1 cellular context compared by ENCODE assay signal in the genomic region with DNA sequence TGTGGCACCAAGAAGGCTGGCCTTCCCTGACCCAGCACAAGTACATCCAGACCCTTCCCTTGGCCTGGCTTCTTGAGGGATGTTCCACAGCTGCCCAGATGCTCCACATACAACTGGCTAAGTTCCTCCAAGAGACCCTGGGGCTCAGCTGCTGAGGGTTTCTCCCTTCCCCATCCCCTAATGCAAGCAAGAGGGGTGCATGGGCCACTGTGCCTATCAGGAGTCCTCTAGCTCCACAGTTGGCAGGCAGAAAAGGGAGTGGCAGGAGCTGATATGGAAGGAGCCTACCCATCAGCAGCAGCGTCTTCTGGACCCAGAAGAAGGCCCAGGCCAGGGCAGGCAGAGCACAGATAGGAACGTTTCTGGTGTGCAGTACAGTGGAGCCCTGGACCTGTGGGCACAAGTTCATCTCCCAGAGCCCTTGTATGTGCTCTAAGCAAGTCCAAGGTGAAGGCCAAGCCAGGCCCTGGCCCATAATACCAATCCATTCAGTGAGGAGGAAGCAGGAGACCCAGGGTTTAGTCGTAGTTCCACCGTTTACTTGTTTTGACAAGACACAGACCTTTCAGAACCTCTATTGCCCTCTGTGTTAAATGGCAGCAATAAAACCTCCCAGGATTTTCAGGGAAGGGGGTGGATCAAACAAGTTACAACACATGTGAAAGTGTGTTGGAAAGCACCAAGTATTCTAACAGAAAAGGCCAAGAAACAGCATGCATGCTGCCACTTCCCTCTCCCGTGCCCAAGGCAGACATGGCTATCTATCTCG.
TF ChIP-seq lines count a peak whose summit lies in the region.

No MANE protein-coding gene starts in this region.

TF ChIP-seq in H1, 55 proteins besides CTCF, POLR2A, EP300 and RAD21:
- TF ChIP-seq PHF8 (conservative IDR thresholded peaks at IDR 0.05; ENCODE audit: low read depth, low read length) (no peak), TAF1 (IDR thresholded peaks at IDR 0.05; ENCODE audit: low read depth, low read length) (no peak), NRF1 (IDR thresholded peaks at IDR 0.05; ENCODE audit: low read depth, low read length) (no peak), SAP30 (IDR thresholded peaks at IDR 0.05; ENCODE audit: insufficient read depth, insufficient replicate concordance, low read length) (no peak), GTF2F1 (IDR thresholded peaks at IDR 0.05; ENCODE audit: borderline replicate concordance, low read depth, low read length) (no peak), CHD2 (IDR thresholded peaks at IDR 0.05; ENCODE audit: low read length) (no peak), SP1 (IDR thresholded peaks at IDR 0.05; ENCODE audit: low read depth, low read length) (no peak), CEBPB (IDR thresholded peaks at IDR 0.05; ENCODE audit: low read depth, low read length) (no peak), KDM4A (IDR thresholded peaks at IDR 0.05; ENCODE audit: low read depth, low read length, severe bottlenecking) (no peak), EGR1 (IDR thresholded peaks at IDR 0.05; ENCODE audit: borderline replicate concordance, low read depth, low read length) (no peak), MAFK (IDR thresholded peaks at IDR 0.05; ENCODE audit: low read depth, low read length) (no peak), HDAC6 (IDR thresholded peaks at IDR 0.05; ENCODE audit: low read depth, low read length) (no peak), SUZ12 (IDR thresholded peaks at IDR 0.05; ENCODE audit: low read length) (no peak)
- TF ChIP-seq, protein P1, sequence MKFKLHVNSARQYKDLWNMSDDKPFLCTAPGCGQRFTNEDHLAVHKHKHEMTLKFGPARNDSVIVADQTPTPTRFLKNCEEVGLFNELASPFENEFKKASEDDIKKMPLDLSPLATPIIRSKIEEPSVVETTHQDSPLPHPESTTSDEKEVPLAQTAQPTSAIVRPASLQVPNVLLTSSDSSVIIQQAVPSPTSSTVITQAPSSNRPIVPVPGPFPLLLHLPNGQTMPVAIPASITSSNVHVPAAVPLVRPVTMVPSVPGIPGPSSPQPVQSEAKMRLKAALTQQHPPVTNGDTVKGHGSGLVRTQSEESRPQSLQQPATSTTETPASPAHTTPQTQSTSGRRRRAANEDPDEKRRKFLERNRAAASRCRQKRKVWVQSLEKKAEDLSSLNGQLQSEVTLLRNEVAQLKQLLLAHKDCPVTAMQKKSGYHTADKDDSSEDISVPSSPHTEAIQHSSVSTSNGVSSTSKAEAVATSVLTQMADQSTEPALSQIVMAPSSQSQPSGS (IDR thresholded peaks at IDR 0.05; ENCODE audit: low read length), result no peak
